ENCODE assay signal across 11 cellular contexts in genomic region chr12:46221255-46222128, GRCh38. TPM values are rescaled to one million over a fixed set of nuclear protein-coding genes. Genes with fewer than 3 reads are reported as not detected.
DNase-seq lines count a peak whose midpoint lies in the region; ATAC-seq, FAIRE-seq and TF ChIP-seq lines count a peak whose summit lies in the region.
"Had no signal": no experiment of that assay in that cellular context is flagged by ENCODE, and none has a peak within 500 bp of the region (broad histone marks: within the 10 kb centered on the region; RNA-seq: fewer than 3 reads in every experiment).

No MANE protein-coding gene starts in this region.

- DNase-seq in NCI-H1105 treated with DMSO at 0.1 percent for 48 hours (lab: John Stamatoyannopoulos, UW) (peak; percentile 9), NCI-H1105 (lab: John Stamatoyannopoulos, UW) (no peak), RWPE2 (ENCODE audit: low spot score) (no peak), H1 (ENCODE audit: low read depth in 1 of 2, low spot score in 2 of 2) (no peak), trophoblast cell (peak in 1 of 2 donors; percentile 61), GF-D8 (lab: John Stamatoyannopoulos, UW) (no peak)
- DNase-seq: 8988T; central memory CD4-positive, alpha-beta T cell; NCI-H1048 had no signal

- H3K18ac ChIP-seq in H1 (ENCODE audit: extremely low read depth, low read length) (no peak overlapping the region), trophoblast cell (ENCODE audit: low read length) (no peak overlapping the region)

- H4K20me1 ChIP-seq in H1 (replicated peaks in 1 of 2; ENCODE audit: control insufficient read depth in 1 of 2, insufficient read depth in 2 of 2, low read length in 2 of 2), result peaks cover 6 to 11% of the 10 kb centered on the region in 2 experiments

- H3K27ac ChIP-seq in RWPE2 (ENCODE audit: poor library complexity, severe bottlenecking) (peak overlapping the region; percentile 73), H1 (ENCODE audit: low read depth, low read length) (no peak overlapping the region), trophoblast cell (ENCODE audit: low read depth, low read length) (peak overlapping the region; percentile 94)

- WGBS in H1 (ENCODE audit: extremely low coverage in 1 of 2, insufficient coverage in 1 of 2, insufficient read length in 1 of 2, insufficient replicate concordance in 2 of 2, low coverage in 1 of 2, low lambda C conversion rate in 2 of 2, missing lambda C conversion rate in 1 of 2), 2 experiments, result 85% methylated on average over 4 of the region's 4 CpGs; no CpG with 5 or more reads in 1 of the 2 experiments
- no CpG with 5 or more reads among the region's 4 CpGs for WGBS in trophoblast cell (ENCODE audit: extremely low coverage, insufficient coverage, insufficient read length)

- TF ChIP-seq POLR2A in H1 (IDR thresholded peaks at IDR 0.05; ENCODE audit: control extremely low read depth in 1 of 2, low read depth in 2 of 2, low read length in 2 of 2), result no peak

- H3K9me3 ChIP-seq in RWPE2 (ENCODE audit: severe bottlenecking) (no peaks in the 10 kb centered on the region), H1 (ENCODE audit: insufficient read depth in 2 of 2, low read depth in 1 of 2, low read length in 1 of 2) (no peaks in the 10 kb centered on the region), trophoblast cell (ENCODE audit: insufficient read depth, low read depth, low read length) (no peaks in the 10 kb centered on the region)

- CTCF ChIA-PET in H1 (lab: Charles Lee; ENCODE audit: partially characterized antibody), result interaction anchor here (1.0 to 2.2 kb wide), 2 partner anchors 42 to 90 kb away, joined by 5 to 6 read pairs; no protein-coding TSS in a partner anchor

- H4K91ac ChIP-seq in H1 (replicated peaks; ENCODE audit: insufficient read length, low read length), result no peak overlapping the region
- H4K91ac ChIP-seq in trophoblast cell (ENCODE audit: low read depth, low read length), result peak overlapping the region; percentile 36

- no peak overlapping the region for H4K8ac ChIP-seq in H1 (ENCODE audit: extremely low read depth, insufficient read depth, low read length)
- H4K8ac ChIP-seq in trophoblast cell (ENCODE audit: low read depth, low read length), result no peak overlapping the region

- H3K27me3 ChIP-seq in RWPE2 (ENCODE audit: insufficient read depth, poor library complexity, severe bottlenecking) (no peaks in the 10 kb centered on the region), H1 (replicated peaks in 1 of 4; ENCODE audit: control insufficient read depth in 3 of 4, extremely low read depth in 1 of 4, insufficient read depth in 3 of 4, low read length in 3 of 4) (no peaks in the 10 kb centered on the region), trophoblast cell (ENCODE audit: insufficient read depth, low read length) (no peaks in the 10 kb centered on the region)

- H3K56ac ChIP-seq in H1 (replicated peaks; ENCODE audit: insufficient read length, low read depth, low read length), result no peak overlapping the region

- ATAC-seq in RWPE2 (ENCODE audit: low read depth), result peak; percentile 39; the same call in 2 of the 3 replicates
- ATAC-seq in HG03025 (IDR thresholded peaks at IDR 0.05; ENCODE audit: low FRiP score, unreplicated experiment), result no peak
- ATAC-seq in GM18502 (IDR thresholded peaks at IDR 0.05; ENCODE audit: poor library complexity, unreplicated experiment), result no peak

- no peak overlapping the region for H2BK20ac ChIP-seq in H1 (ENCODE audit: low read length)

- H3K9ac ChIP-seq in H1 (replicated peaks in 1 of 4; ENCODE audit: extremely low read depth in 1 of 4, low read depth in 3 of 4, low read length in 3 of 4) (no peak overlapping the region), trophoblast cell (ENCODE audit: low read length) (no peak overlapping the region)

- H3K36me3 ChIP-seq in RWPE2 (ENCODE audit: low read depth), result peaks cover 96% of the 10 kb centered on the region
- peaks cover 4 to 74% (median 26%) of the 10 kb centered on the region in 4 experiments for H3K36me3 ChIP-seq in H1 (ENCODE audit: control insufficient read depth in 2 of 4, insufficient read depth in 4 of 4, low read length in 3 of 4)
- H3K36me3 ChIP-seq in trophoblast cell (ENCODE audit: control insufficient read depth in 1 of 2, insufficient read depth in 2 of 2, low read length in 2 of 2), result peaks cover 8 to 20% of the 10 kb centered on the region in 2 experiments

- H3K23me2 ChIP-seq in H1 (ENCODE audit: low read depth, low read length), result no peaks in the 10 kb centered on the region; the same call in 1 of the 2 replicates

- H3K79me1 ChIP-seq in H1 (ENCODE audit: low read depth, low read length) (no peaks in the 10 kb centered on the region), trophoblast cell (ENCODE audit: low read length) (peaks cover 12% of the 10 kb centered on the region)

- H3K23ac ChIP-seq in H1 (ENCODE audit: insufficient read length), result no peak overlapping the region
- H3K23ac ChIP-seq in trophoblast cell (ENCODE audit: low read length), result no peak overlapping the region

- H2AK5ac ChIP-seq in H1 (ENCODE audit: low read depth, low read length), result no peak overlapping the region
- H2AK5ac ChIP-seq in trophoblast cell (ENCODE audit: low read length), result no peak overlapping the region

- no peak for TF ChIP-seq CTCF in RWPE2 (IDR thresholded peaks at IDR 0.05; ENCODE audit: poor library complexity, severe bottlenecking)
- no peak for TF ChIP-seq CTCF in H1 (IDR thresholded peaks at IDR 0.05; ENCODE audit: control extremely low read depth in 1 of 3, insufficient read depth in 1 of 3, low read depth in 1 of 3, low read length in 3 of 3)

- H3K4me2 ChIP-seq in H1 (ENCODE audit: insufficient read depth in 1 of 2, low read depth in 2 of 2, low read length in 2 of 2), result peak overlapping the region; percentile 22; a peak in 1 of 4 replicates
- H3K4me2 ChIP-seq in trophoblast cell (ENCODE audit: low read length), result peak overlapping the region; percentile 4

- H3K4ac ChIP-seq in H1 (replicated peaks; ENCODE audit: insufficient read length, low read depth, low read length) (no peak overlapping the region), trophoblast cell (ENCODE audit: low read depth, low read length) (no peak overlapping the region)

- H2AFZ ChIP-seq in H1 (ENCODE audit: low read length) (no peak overlapping the region), trophoblast cell (ENCODE audit: insufficient read depth, low read length, poor library complexity) (no peak overlapping the region)

- no peak overlapping the region for H2BK15ac ChIP-seq in H1 (ENCODE audit: low read length)

- H3K4me1 ChIP-seq in RWPE2 (ENCODE audit: insufficient read depth, poor library complexity, severe bottlenecking) (peaks cover 45% of the 10 kb centered on the region), H1 (replicated peaks in 1 of 4; ENCODE audit: control insufficient read depth in 3 of 4, insufficient read depth in 4 of 4, low read length in 3 of 4) (peaks cover 0 to 22% (median 7%) of the 10 kb centered on the region in 4 experiments; a peak in 4 of 7 replicates), trophoblast cell (ENCODE audit: control insufficient read depth in 1 of 2, insufficient read depth in 2 of 2, low read length in 2 of 2) (peaks cover 12 to 33% of the 10 kb centered on the region in 2 experiments)

- FAIRE-seq in H1 (lab: Jason Lieb, UNC), result no peak

- H2BK12ac ChIP-seq in H1 (ENCODE audit: low read depth, low read length), result no peak overlapping the region
- no peak overlapping the region for H2BK12ac ChIP-seq in trophoblast cell (ENCODE audit: low read length)

- no peak overlapping the region for H4K12ac ChIP-seq in trophoblast cell (ENCODE audit: low read depth, low read length)

- TF ChIP-seq RAD21 in H1 (IDR thresholded peaks at IDR 0.05 in 1 of 2, conservative IDR thresholded peaks at IDR 0.05 in 1 of 2; ENCODE audit: low read depth in 2 of 2, low read length in 2 of 2), result no peak

- no peak overlapping the region for H3K4me3 ChIP-seq in RWPE2 (ENCODE audit: severe bottlenecking)
- no peak overlapping the region for H3K4me3 ChIP-seq in H1 (ENCODE audit: extremely low read depth in 1 of 4, insufficient read depth in 2 of 4, low read depth in 3 of 4, low read length in 4 of 4)
- no peak overlapping the region for H3K4me3 ChIP-seq in trophoblast cell (ENCODE audit: low read depth, low read length)

- no peak overlapping the region for H4K5ac ChIP-seq in H1 (ENCODE audit: insufficient read length, low read depth, low read length)

- no peak overlapping the region for H2BK120ac ChIP-seq in H1 (replicated peaks; ENCODE audit: low read depth, low read length)
- no peak overlapping the region for H2BK120ac ChIP-seq in trophoblast cell (ENCODE audit: insufficient read depth, low read length, poor library complexity)

- H3K79me2 ChIP-seq in H1 (ENCODE audit: control insufficient read depth in 1 of 2, insufficient read depth in 2 of 2, low read length in 2 of 2), result peaks cover 4 to 93% of the 10 kb centered on the region in 2 experiments; a peak in 2 of 4 replicates
- peaks cover 6% of the 10 kb centered on the region for H3K79me2 ChIP-seq in trophoblast cell (ENCODE audit: control insufficient read depth, insufficient read depth, low read length, poor library complexity)

- H2BK5ac ChIP-seq in H1 (ENCODE audit: low read depth, low read length), result no peak overlapping the region
- H2BK5ac ChIP-seq in trophoblast cell (ENCODE audit: low read depth, low read length, poor library complexity), result peak overlapping the region; percentile 10

- POLR2A ChIA-PET in H1 (lab: Charles Lee; ENCODE audit: partially characterized antibody), result interaction anchor here (0.8 to 1.2 kb wide), 5 partner anchors 9 to 47 kb away, joined by 3 to 4 read pairs (median 3); partner anchors contain the start of gene SLC38A1

- H3K14ac ChIP-seq in H1 (ENCODE audit: insufficient read length) (no peak overlapping the region), trophoblast cell (ENCODE audit: low read length) (no peak overlapping the region)

- no peak for TF ChIP-seq EP300 in H1 (IDR thresholded peaks at IDR 0.05; ENCODE audit: borderline replicate concordance in 1 of 2, low read depth in 2 of 2, low read length in 2 of 2)

TF ChIP-seq in H1, 55 proteins besides CTCF, POLR2A, EP300 and RAD21 (continues in another document):
- TF ChIP-seq CEBPB (IDR thresholded peaks at IDR 0.05; ENCODE audit: low read depth, low read length) (no peak), SIN3A (conservative IDR thresholded peaks at IDR 0.05 in 1 of 2, IDR thresholded peaks at IDR 0.05 in 1 of 2; ENCODE audit: low read depth in 1 of 2, low read length in 2 of 2) (no peak), TBP (IDR thresholded peaks at IDR 0.05; ENCODE audit: low read depth, low read length) (no peak), NANOG (IDR thresholded peaks at IDR 0.05; ENCODE audit: insufficient read depth, low read depth, low read length, poor library complexity, severe bottlenecking) (no peak)

RNA-seq across cellular contexts. Expression of gene SLC38A1, which starts 47.4 kb away (rescaled TPM):
- 242 and 253 TPM in 2 replicates for total RNA-seq in H1 (2021; fragmentation: NEBNext Ultra II Directional; extraction: Animal tissue kit (Norgen Biotek cat#: 25700))
- polyA plus RNA-seq in H1 (2011; rRNA removed), result 65.6 and 83.4 TPM in 2 replicates
- 78.0 TPM for polyA plus RNA-seq in H1 (2011; cell fraction: cytosol; rRNA removed)
- polyA plus RNA-seq in H1 (2011; cell fraction: nucleus; rRNA removed), result 109 TPM
- polyA plus RNA-seq in H1 (2012, experiment 1 of 2), result 72.0 to 136 TPM (median 103 TPM) in 4 replicates
- polyA plus RNA-seq in H1 (2012, experiment 2 of 2), result 7.5 TPM
- 195 TPM for polyA plus RNA-seq in H1 (2013, experiment 1 of 2)
- polyA plus RNA-seq in H1 (2013, experiment 2 of 2), result 193 TPM
- 311 and 415 TPM in 2 replicates for polyA minus RNA-seq in H1 (2011; rRNA and poly(A)+ RNA removed)
- 153 TPM for polyA minus RNA-seq in H1 (2011; cell fraction: cytosol; rRNA and poly(A)+ RNA removed)
- polyA minus RNA-seq in H1 (2011; cell fraction: nucleus; rRNA and poly(A)+ RNA removed), result 416 TPM
- polyA plus RNA-seq in trophoblast cell (2013), result 376 TPM in 2 replicates
